Comparison of ENCODE assay signal across 17 cellular contexts in genomic region chr17:40545660-40546059, GRCh38. TPM values are rescaled to one million over a fixed set of nuclear protein-coding genes. Genes with fewer than 3 reads are reported as not detected.
DNase-seq lines count a peak whose midpoint lies in the region; ATAC-seq, FAIRE-seq and TF ChIP-seq lines count a peak whose summit lies in the region.
"Had no signal": no experiment of that assay in that cellular context is flagged by ENCODE, and none has a peak within 500 bp of the region (broad histone marks: within the 10 kb centered on the region; RNA-seq: fewer than 3 reads in every experiment).

No MANE protein-coding gene starts in this region.

- intact Hi-C loops in sigmoid colon (cut with DNase I): no loop called here

- H3K27me3 Mint-ChIP-seq in HFFc6 (ENCODE audit: insufficient read depth): no peaks in the 10 kb centered on the region; the same call in none of the 2 replicates

- no peak overlapping the region for H2BK120ac ChIP-seq in H1 (replicated peaks; ENCODE audit: low read depth, low read length)

- H2BK15ac ChIP-seq in H1 (ENCODE audit: low read length): no peak overlapping the region

- no peak for ATAC-seq in HG03521 (IDR thresholded peaks at IDR 0.05; ENCODE audit: unreplicated experiment)
- ATAC-seq: esophagus mucosa had no signal

- H3K36me3 Mint-ChIP-seq in HFFc6 (ENCODE audit: low read depth): no peaks in the 10 kb centered on the region

- TF ChIP-seq EP300 in H1 (IDR thresholded peaks at IDR 0.05; ENCODE audit: borderline replicate concordance in 1 of 2, low read depth in 2 of 2, low read length in 2 of 2) (no peak), sigmoid colon (IDR thresholded peaks at IDR 0.05) (no peak)

- no peak overlapping the region for H2AFZ ChIP-seq in H1 (ENCODE audit: low read length)

- H3K4me3 ChIP-seq in H1 (ENCODE audit: extremely low read depth in 1 of 4, insufficient read depth in 2 of 4, low read depth in 3 of 4, low read length in 4 of 4) (no peak overlapping the region), sigmoid colon (no peak overlapping the region)
- H3K4me3 ChIP-seq: SK-N-MC had no signal

- no peaks in the 10 kb centered on the region; the same call in 1 of the 2 replicates for H3K23me2 ChIP-seq in H1 (ENCODE audit: low read depth, low read length)

- H2AK5ac ChIP-seq in H1 (ENCODE audit: low read depth, low read length): no peak overlapping the region

- no peak overlapping the region for H3K4me3 Mint-ChIP-seq in HFFc6

- no peak overlapping the region for H3K18ac ChIP-seq in H1 (ENCODE audit: extremely low read depth, low read length)

- 90% methylated on average over 11 of the region's 11 CpGs; no CpG with 5 or more reads in 1 of the 2 experiments for WGBS in H1 (ENCODE audit: extremely low coverage in 1 of 2, insufficient coverage in 1 of 2, insufficient read length in 1 of 2, insufficient replicate concordance in 2 of 2, low coverage in 1 of 2, low lambda C conversion rate in 2 of 2, missing lambda C conversion rate in 1 of 2), 2 experiments
- WGBS in sigmoid colon, 2 donors: 94% methylated on average over 11 of the region's 11 CpGs

- no peak overlapping the region for H3K4me2 ChIP-seq in H1 (ENCODE audit: insufficient read depth in 1 of 2, low read depth in 2 of 2, low read length in 2 of 2)

- no peak overlapping the region for H4K5ac ChIP-seq in H1 (ENCODE audit: insufficient read length, low read depth, low read length)

- CTCF ChIA-PET in H1 (lab: Charles Lee; ENCODE audit: partially characterized antibody): interaction anchor here (0.6 to 5.0 kb wide), 5 partner anchors 12 to 102 kb away, joined by 4 to 32 read pairs (median 5); no protein-coding TSS in a partner anchor

- no peak overlapping the region for H2BK12ac ChIP-seq in H1 (ENCODE audit: low read depth, low read length)

- DNase-seq in activated CD8-positive, alpha-beta memory T cell treated with anti-CD3 and anti-CD28 coated beads for 24 hours: peak; percentile 53
- DNase-seq in activated CD8-positive, alpha-beta memory T cell treated with anti-CD3 and anti-CD28 coated beads, Interleukin-2, amount 50 U/mL, for 4 hours: no peak
- DNase-seq in HFFc6: no peak
- DNase-seq in H1 (ENCODE audit: low read depth in 1 of 2, low spot score in 2 of 2): no peak
- DNase-seq in sigmoid colon: peak; percentile 51
- no peak for DNase-seq in stimulated activated CD4-positive, alpha-beta T cell treated with anti-CD3 and anti-CD28 coated beads, Interleukin-2, amount 100 ng/mL, for 24 hours
- no peak for DNase-seq in cortex of kidney (lab: John Stamatoyannopoulos, UW)
- DNase-seq: ACHN; glutamatergic neuron; NCI-H446; stimulated activated CD4-positive, alpha-beta T cell treated with anti-CD3 and anti-CD28 coated beads, Interleukin-15, amount 100 ng/mL, for 24 hours had no signal

- no peaks in the 10 kb centered on the region for H3K79me1 ChIP-seq in H1 (ENCODE audit: low read depth, low read length)

- no peak overlapping the region for H4K91ac ChIP-seq in H1 (replicated peaks; ENCODE audit: insufficient read length, low read length)

- H4K8ac ChIP-seq in H1 (ENCODE audit: extremely low read depth, insufficient read depth, low read length): peak overlapping the region; percentile 45; the same call in 1 of the 2 replicates

- no peak overlapping the region for H2BK20ac ChIP-seq in H1 (ENCODE audit: low read length)

- FAIRE-seq in H1 (lab: Jason Lieb, UNC): no peak

- H3K56ac ChIP-seq in H1 (replicated peaks; ENCODE audit: insufficient read length, low read depth, low read length): no peak overlapping the region

- TF ChIP-seq CTCF in HFFc6 (IDR thresholded peaks at IDR 0.05) (no peak), H1 (IDR thresholded peaks at IDR 0.05; ENCODE audit: control extremely low read depth in 1 of 3, insufficient read depth in 1 of 3, low read depth in 1 of 3, low read length in 3 of 3) (no peak), sigmoid colon (IDR thresholded peaks at IDR 0.05) (no peak)

- peaks cover 49% of the 10 kb centered on the region for H3K4me1 Mint-ChIP-seq in HFFc6 (ENCODE audit: low read depth)

- H3K14ac ChIP-seq in H1 (ENCODE audit: insufficient read length): no peak overlapping the region

- no peak overlapping the region for H3K4ac ChIP-seq in H1 (replicated peaks; ENCODE audit: insufficient read length, low read depth, low read length)

- H3K27me3 ChIP-seq in H1 (replicated peaks in 1 of 4; ENCODE audit: control insufficient read depth in 3 of 4, extremely low read depth in 1 of 4, insufficient read depth in 3 of 4, low read length in 3 of 4) (no peaks in the 10 kb centered on the region; a peak in 1 of 7 replicates), sigmoid colon (no peaks in the 10 kb centered on the region)

- H3K4me1 ChIP-seq in H1 (replicated peaks in 1 of 4; ENCODE audit: control insufficient read depth in 3 of 4, insufficient read depth in 4 of 4, low read length in 3 of 4): peaks cover 2 to 14% (median 6%) of the 10 kb centered on the region in 4 experiments; a peak in 6 of 7 replicates
- H3K4me1 ChIP-seq in sigmoid colon: peaks cover 0 to 72% (median 64%) of the 10 kb centered on the region in 4 donors

- H3K27ac Mint-ChIP-seq in HFFc6: peak overlapping the region; percentile 18; the same call in 1 of the 2 replicates

- H3K27ac ChIP-seq in H1 (ENCODE audit: low read depth, low read length) (no peak overlapping the region), sigmoid colon (peak overlapping the region in 1 of 4 donors; percentile 21)
- H3K27ac ChIP-seq: SK-N-MC had no signal

- H2BK5ac ChIP-seq in H1 (ENCODE audit: low read depth, low read length): no peak overlapping the region; the same call in 1 of the 2 replicates

- TF ChIP-seq POLR2A in H1 (IDR thresholded peaks at IDR 0.05; ENCODE audit: control extremely low read depth in 1 of 2, low read depth in 2 of 2, low read length in 2 of 2) (no peak), sigmoid colon (IDR thresholded peaks at IDR 0.05) (no peak)

- no peaks in the 10 kb centered on the region for H3K79me2 ChIP-seq in H1 (ENCODE audit: control insufficient read depth in 1 of 2, insufficient read depth in 2 of 2, low read length in 2 of 2)

- no peak for TF ChIP-seq RAD21 in H1 (IDR thresholded peaks at IDR 0.05 in 1 of 2, conservative IDR thresholded peaks at IDR 0.05 in 1 of 2; ENCODE audit: low read depth in 2 of 2, low read length in 2 of 2)

- H3K9ac ChIP-seq in H1 (replicated peaks in 1 of 4; ENCODE audit: extremely low read depth in 1 of 4, low read depth in 3 of 4, low read length in 3 of 4): no peak overlapping the region

- H4K20me1 ChIP-seq in H1 (replicated peaks in 1 of 2; ENCODE audit: control insufficient read depth in 1 of 2, insufficient read depth in 2 of 2, low read length in 2 of 2): peaks cover 0 to 1% of the 10 kb centered on the region in 2 experiments

- H3K9me3 Mint-ChIP-seq in HFFc6: no peaks in the 10 kb centered on the region

- no peaks in the 10 kb centered on the region for H3K9me3 ChIP-seq in H1 (ENCODE audit: insufficient read depth in 2 of 2, low read depth in 1 of 2, low read length in 1 of 2)
- no peaks in the 10 kb centered on the region for H3K9me3 ChIP-seq in sigmoid colon

- H3K36me3 ChIP-seq in H1 (ENCODE audit: control insufficient read depth in 2 of 4, insufficient read depth in 4 of 4, low read length in 3 of 4) (no peaks in the 10 kb centered on the region), sigmoid colon (no peaks in the 10 kb centered on the region)

- POLR2A ChIA-PET in H1 (lab: Charles Lee; ENCODE audit: partially characterized antibody): interaction anchor here (0.7 kb wide), 1 partner anchor 10 kb away, joined by 3 read pairs; no protein-coding TSS in a partner anchor

- H3K23ac ChIP-seq in H1 (ENCODE audit: insufficient read length): no peak overlapping the region

TF ChIP-seq in H1, 55 proteins besides CTCF, POLR2A, EP300 and RAD21:
- TF ChIP-seq MAFK (IDR thresholded peaks at IDR 0.05; ENCODE audit: low read depth, low read length): no peak
- no peak for TF ChIP-seq RXRA (IDR thresholded peaks at IDR 0.05; ENCODE audit: insufficient read depth, low read depth, low read length)
- TF ChIP-seq TAF1 (IDR thresholded peaks at IDR 0.05; ENCODE audit: low read depth, low read length): no peak
- no peak for TF ChIP-seq CHD1 (IDR thresholded peaks at IDR 0.05; ENCODE audit: low read depth, low read length)

RNA-seq across cellular contexts. Expression of gene CCR7, which starts 19.6 kb away (rescaled TPM):
- not detected for total RNA-seq in HFFc6 (2021; fragmentation: NEBNext Ultra II Directional; extraction: Animal tissue kit (Norgen Biotek cat#: 25700))
- total RNA-seq in H1 (2021; fragmentation: NEBNext Ultra II Directional; extraction: Animal tissue kit (Norgen Biotek cat#: 25700)): 0.17 TPM in 1 of 2 replicates, not detected in the other
- polyA plus RNA-seq in H1 (2011; rRNA removed): 0.12 and 0.28 TPM in 2 replicates
- 0.16 TPM for polyA plus RNA-seq in H1 (2011; cell fraction: cytosol; rRNA removed)
- 0.27 TPM for polyA plus RNA-seq in H1 (2011; cell fraction: nucleus; rRNA removed)
- 0.11 to 0.33 TPM in 2 of 4 replicates, not detected in the others for polyA plus RNA-seq in H1 (2012, experiment 1 of 2)
- polyA plus RNA-seq in H1 (2012, experiment 2 of 2): 0.14 TPM
- polyA plus RNA-seq in H1 (2013, experiment 1 of 2): 0.30 TPM
- polyA plus RNA-seq in H1 (2013, experiment 2 of 2): 0.24 TPM
- not detected in 2 replicates for polyA minus RNA-seq in H1 (2011; rRNA and poly(A)+ RNA removed)
- polyA minus RNA-seq in H1 (2011; cell fraction: cytosol; rRNA and poly(A)+ RNA removed): not detected
- not detected for polyA minus RNA-seq in H1 (2011; cell fraction: nucleus; rRNA and poly(A)+ RNA removed)
- total RNA-seq in sigmoid colon: not detected
- 10 to 100 TPM in 1 of 3 donors, not detected in 2; 73.5 TPM for polyA plus RNA-seq in sigmoid colon
- total RNA-seq: kidney epithelial cell, LHCN-M2, pulmonary artery endothelial cell had no signal

RNA-seq across cellular contexts. Expression of gene TNS4, which starts 44.2 kb away (rescaled TPM):
- under 1 TPM in 1 of 6 experiments, not detected in 5; 0.17 TPM for total RNA-seq in HFFc6 (2021; fragmentation: NEBNext Ultra II Directional; extraction: Animal tissue kit (Norgen Biotek cat#: 25700))
- total RNA-seq in H1 (2021; fragmentation: NEBNext Ultra II Directional; extraction: Animal tissue kit (Norgen Biotek cat#: 25700)): 0.20 and 0.80 TPM in 2 replicates
- 0.21 and 0.39 TPM in 2 replicates for polyA plus RNA-seq in H1 (2011; rRNA removed)
- 0.49 TPM for polyA plus RNA-seq in H1 (2011; cell fraction: cytosol; rRNA removed)
- polyA plus RNA-seq in H1 (2011; cell fraction: nucleus; rRNA removed): 0.54 TPM
- 0.21 to 0.76 TPM (median 0.30 TPM) in 4 replicates for polyA plus RNA-seq in H1 (2012, experiment 1 of 2)
- polyA plus RNA-seq in H1 (2012, experiment 2 of 2): 0.10 TPM
- polyA plus RNA-seq in H1 (2013, experiment 1 of 2): 0.39 TPM
- polyA plus RNA-seq in H1 (2013, experiment 2 of 2): 0.63 TPM
- 0.60 and 0.66 TPM in 2 replicates for polyA minus RNA-seq in H1 (2011; rRNA and poly(A)+ RNA removed)
- not detected for polyA minus RNA-seq in H1 (2011; cell fraction: cytosol; rRNA and poly(A)+ RNA removed)
- 0.90 TPM for polyA minus RNA-seq in H1 (2011; cell fraction: nucleus; rRNA and poly(A)+ RNA removed)
- total RNA-seq in sigmoid colon: not detected
- polyA plus RNA-seq in sigmoid colon: 1 to 10 TPM; 1.2 to 6.9 (median 1.8) TPM
- total RNA-seq: kidney epithelial cell, LHCN-M2, pulmonary artery endothelial cell had no signal

Comparison
In these comparisons a context has a peak if more than half of its experiments do, and no peak if none do; other contexts are left out.
1. DNase-seq: peak in activated CD8-positive, alpha-beta memory T cell treated with anti-CD3 and anti-CD28 coated beads for 24 hours (single experiment) and sigmoid colon (single experiment); none in activated CD8-positive, alpha-beta memory T cell treated with anti-CD3 and anti-CD28 coated beads, Interleukin-2, amount 50 U/mL, for 4 hours (single experiment), HFFc6 (single experiment), H1 (0 of 2), stimulated activated CD4-positive, alpha-beta T cell treated with anti-CD3 and anti-CD28 coated beads, Interleukin-2, amount 100 ng/mL, for 24 hours (0 of 2) and cortex of kidney (single experiment).